Comparison of ENCODE assay signal across 9 cellular contexts in genomic region chr10:6108631-6109443, GRCh38. TPM values are rescaled to one million over a fixed set of nuclear protein-coding genes. Genes with fewer than 3 reads are reported as not detected.
A peak's percentile ranks its signal among the peaks of the same experiment; 100 is the strongest.
DNase-seq lines count a peak whose midpoint lies in the region; ATAC-seq and TF ChIP-seq lines count a peak whose summit lies in the region.
"Had no signal": no experiment of that assay in that cellular context is flagged by ENCODE, and none has a peak within 500 bp of the region (broad histone marks: within the 10 kb centered on the region; RNA-seq: fewer than 3 reads in every experiment).

No MANE protein-coding gene starts in this region.

- no peak overlapping the region for H3K4me3 Mint-ChIP-seq in activated CD4-positive, alpha-beta T cell treated with anti-CD3 and anti-CD28 coated beads for 36 hours
- H3K4me3 Mint-ChIP-seq in activated T-helper 17 cell treated with anti-CD3 and anti-CD28 coated beads, Interleukin-2, amount 50 U/mL, for 72 hours = peak overlapping the region; percentile 78
- H3K4me3 Mint-ChIP-seq: dendritic cell treated with granulocyte-macrophage colony-stimulating factor and Interleukin-4, amounts not matched to agents 40 ng/mL and 50 ng/mL, for 4 days had no signal

- peaks cover 73% of the 10 kb centered on the region for H3K36me3 Mint-ChIP-seq in activated CD4-positive, alpha-beta T cell treated with anti-CD3 and anti-CD28 coated beads for 36 hours (ENCODE audit: low read depth)
- peaks cover 100% of the 10 kb centered on the region for H3K36me3 Mint-ChIP-seq in activated T-helper 17 cell treated with anti-CD3 and anti-CD28 coated beads, Interleukin-2, amount 50 U/mL, for 72 hours (ENCODE audit: low read depth)

- H3K27me3 Mint-ChIP-seq in activated CD4-positive, alpha-beta T cell treated with anti-CD3 and anti-CD28 coated beads for 36 hours = no peaks in the 10 kb centered on the region
- H3K27me3 Mint-ChIP-seq in activated T-helper 17 cell treated with anti-CD3 and anti-CD28 coated beads, Interleukin-2, amount 50 U/mL, for 72 hours = no peaks in the 10 kb centered on the region
- H3K27me3 Mint-ChIP-seq: dendritic cell treated with granulocyte-macrophage colony-stimulating factor and Interleukin-4, amounts not matched to agents 40 ng/mL and 50 ng/mL, for 4 days had no signal

- DNase-seq in activated CD4-positive, alpha-beta T cell treated with anti-CD3 and anti-CD28 coated beads for 36 hours = peak; percentile 45
- no peak for DNase-seq in activated CD4-positive, alpha-beta T cell treated with anti-CD3 and anti-CD28 coated beads for 1 hour
- DNase-seq in MM.1S = peak; percentile 35
- peak; percentile 56 for DNase-seq in renal cortical epithelial cell (ENCODE audit: low read depth)

- no peak overlapping the region for H3K4me3 ChIP-seq in MM.1S (ENCODE audit: low read length)
- no peak overlapping the region for H3K4me3 ChIP-seq in gastroesophageal sphincter

- ATAC-seq in activated CD4-positive, alpha-beta T cell treated with anti-CD3 and anti-CD28 coated beads for 36 hours = peak; percentile 63
- ATAC-seq in activated T-helper 17 cell treated with anti-CD3 and anti-CD28 coated beads, Interleukin-2, amount 50 U/mL, for 72 hours (replicated peaks) = peak; percentile 24
- ATAC-seq in gastroesophageal sphincter (no peak), GM21825 (IDR thresholded peaks at IDR 0.05; ENCODE audit: unreplicated experiment) (no peak), GM18909 (IDR thresholded peaks at IDR 0.05; ENCODE audit: poor library complexity, unreplicated experiment) (no peak)

- 0 out of 2 replicates have a peak, but pooled peaks cover 4% of the 10 kb centered on the region for H4K20me1 ChIP-seq in MM.1S (ENCODE audit: insufficient read depth, low read length)

- H3K27me3 ChIP-seq in MM.1S (replicated peaks; ENCODE audit: insufficient read depth, low read length) = no peaks in the 10 kb centered on the region
- no peaks in the 10 kb centered on the region for H3K27me3 ChIP-seq in gastroesophageal sphincter

- H3K4me2 ChIP-seq in MM.1S (ENCODE audit: low read depth, low read length) = no peak overlapping the region

- H3K4me1 Mint-ChIP-seq in activated CD4-positive, alpha-beta T cell treated with anti-CD3 and anti-CD28 coated beads for 36 hours = peaks cover 31% of the 10 kb centered on the region
- peaks cover 41% of the 10 kb centered on the region for H3K4me1 Mint-ChIP-seq in activated T-helper 17 cell treated with anti-CD3 and anti-CD28 coated beads, Interleukin-2, amount 50 U/mL, for 72 hours

- intact Hi-C loops in activated CD4-positive, alpha-beta T cell treated with anti-CD3 and anti-CD28 coated beads for 36 hours (cut with DNase I, micrococcal nuclease) = loop anchor here (1.0 to 10.0 kb wide), 6 partner anchors 42 to 566 kb away; partner anchors contain the start of gene PFKFB3 (in 1 of the 2)

- no peaks in the 10 kb centered on the region for H3K9me2 ChIP-seq in MM.1S (replicated peaks; ENCODE audit: insufficient read depth, low read length)

- no peaks in the 10 kb centered on the region for H3K9me3 ChIP-seq in MM.1S (replicated peaks; ENCODE audit: insufficient read depth, low read length)
- no peaks in the 10 kb centered on the region for H3K9me3 ChIP-seq in gastroesophageal sphincter

- WGBS in gastroesophageal sphincter (ENCODE audit: low coverage in 1 of 2), 2 donors = 39 to 40% methylated on average over 12 of the region's 12 CpGs

- no peaks in the 10 kb centered on the region for H3K9me3 Mint-ChIP-seq in activated CD4-positive, alpha-beta T cell treated with anti-CD3 and anti-CD28 coated beads for 36 hours (ENCODE audit: low read depth)
- H3K9me3 Mint-ChIP-seq in activated T-helper 17 cell treated with anti-CD3 and anti-CD28 coated beads, Interleukin-2, amount 50 U/mL, for 72 hours = no peaks in the 10 kb centered on the region
- H3K9me3 Mint-ChIP-seq: dendritic cell treated with granulocyte-macrophage colony-stimulating factor and Interleukin-4, amounts not matched to agents 40 ng/mL and 50 ng/mL, for 4 days had no signal

- POLR2A ChIA-PET in activated CD4-positive, alpha-beta T cell treated with anti-CD3 and anti-CD28 coated beads for 36 hours (lab: Charles Lee) = no interaction called here

- peak overlapping the region; percentile 89 for H3K27ac Mint-ChIP-seq in activated CD4-positive, alpha-beta T cell treated with anti-CD3 and anti-CD28 coated beads for 36 hours
- H3K27ac Mint-ChIP-seq in activated T-helper 17 cell treated with anti-CD3 and anti-CD28 coated beads, Interleukin-2, amount 50 U/mL, for 72 hours = peak overlapping the region; percentile 95
- H3K27ac Mint-ChIP-seq: dendritic cell treated with granulocyte-macrophage colony-stimulating factor and Interleukin-4, amounts not matched to agents 40 ng/mL and 50 ng/mL, for 4 days had no signal

- no peak overlapping the region for H3K9ac ChIP-seq in MM.1S (ENCODE audit: low read length)

- H3K27ac ChIP-seq in MM.1S (ENCODE audit: low read length) = no peak overlapping the region
- H3K27ac ChIP-seq in gastroesophageal sphincter = no peak overlapping the region

- peaks cover 35% of the 10 kb centered on the region for H3K79me2 ChIP-seq in MM.1S (ENCODE audit: low read length)

- peaks cover 15% of the 10 kb centered on the region for H3K36me3 ChIP-seq in MM.1S (replicated peaks; ENCODE audit: insufficient read depth, low read length)
- H3K36me3 ChIP-seq in gastroesophageal sphincter = peaks cover 0 to 94% of the 10 kb centered on the region in 2 donors

- CTCF ChIA-PET in activated CD4-positive, alpha-beta T cell treated with anti-CD3 and anti-CD28 coated beads for 36 hours (lab: Charles Lee) = interaction anchor here (0.6 to 2.3 kb wide), 13 partner anchors 21 to 398 kb away, joined by 3 to 18 read pairs (median 4); no protein-coding TSS in a partner anchor

- 0 out of 2 replicates have a peak, but pooled peaks cover 3% of the 10 kb centered on the region for H3K4me1 ChIP-seq in MM.1S (ENCODE audit: low read length)
- peaks cover 0 to 16% (median 0%) of the 10 kb centered on the region in 3 donors for H3K4me1 ChIP-seq in gastroesophageal sphincter

- H2AFZ ChIP-seq in MM.1S (ENCODE audit: low read length) = no peak overlapping the region

- TF ChIP-seq CTCF in MM.1S (IDR thresholded peaks at IDR 0.05; ENCODE audit: low read length) = peak; percentile 69
- TF ChIP-seq CTCF in gastroesophageal sphincter (IDR thresholded peaks at IDR 0.05) = peak; percentile 71 to 84 (median 79)

- TF ChIP-seq EP300 in gastroesophageal sphincter (IDR thresholded peaks at IDR 0.05) = no peak

- no peaks in the 10 kb centered on the region for H3F3A ChIP-seq in MM.1S (ENCODE audit: insufficient read depth, low read length)

- TF ChIP-seq POLR2A in gastroesophageal sphincter (IDR thresholded peaks at IDR 0.05) = no peak

RNA-seq across cellular contexts. Expression of gene RBM17, which starts 20.0 kb away (rescaled TPM):
- total RNA-seq in activated CD4-positive, alpha-beta T cell treated with anti-CD3 and anti-CD28 coated beads for 36 hours = 100 to 1,000 TPM; 206 to 246 TPM
- 100 to 1,000 TPM; 157 to 253 TPM for total RNA-seq in activated T-helper 17 cell treated with anti-CD3 and anti-CD28 coated beads, Interleukin-2, amount 50 U/mL, for 72 hours
- total RNA-seq in gastroesophageal sphincter (10 to 100 TPM; 51.0 to 72.9 (median 66.7) TPM), renal cortical epithelial cell (32.0 and 60.3 TPM in 2 replicates)

RNA-seq across cellular contexts. Expression of gene IL2RA, which starts 46.7 kb away (rescaled TPM):
- total RNA-seq in activated CD4-positive, alpha-beta T cell treated with anti-CD3 and anti-CD28 coated beads for 36 hours = 100 to 1,000 TPM; 659 to 980 TPM
- 1,000 to 10,000 TPM; 1,342 to 1,348 TPM for total RNA-seq in activated T-helper 17 cell treated with anti-CD3 and anti-CD28 coated beads, Interleukin-2, amount 50 U/mL, for 72 hours
- total RNA-seq in gastroesophageal sphincter (10 to 100 TPM in 1 of 4 donors, under 1 TPM in 3; 0.31 to 16.3 (median 0.50) TPM), renal cortical epithelial cell (not detected in 2 replicates)

Comparison
In these comparisons a context has a peak if more than half of its experiments do, and no peak if none do; other contexts are left out.
1. ATAC-seq: peak in activated CD4-positive, alpha-beta T cell treated with anti-CD3 and anti-CD28 coated beads for 36 hours (single experiment) and activated T-helper 17 cell treated with anti-CD3 and anti-CD28 coated beads, Interleukin-2, amount 50 U/mL, for 72 hours (single experiment); none in gastroesophageal sphincter (single experiment), GM21825 (single experiment) and GM18909 (single experiment).
2. RNA of gene IL2RA, which starts 46.7 kb away (total RNA-seq): 1,342 to 1,348 TPM in activated T-helper 17 cell treated with anti-CD3 and anti-CD28 coated beads, Interleukin-2, amount 50 U/mL, for 72 hours and 659 to 980 TPM in activated CD4-positive, alpha-beta T cell treated with anti-CD3 and anti-CD28 coated beads for 36 hours; 0.31 to 16.3 TPM in gastroesophageal sphincter and not detected in renal cortical epithelial cell; every median in the first group is over 10 times any median in the second.